Comparison of ENCODE assay signal across 6 cellular contexts in the genomic region with DNA sequence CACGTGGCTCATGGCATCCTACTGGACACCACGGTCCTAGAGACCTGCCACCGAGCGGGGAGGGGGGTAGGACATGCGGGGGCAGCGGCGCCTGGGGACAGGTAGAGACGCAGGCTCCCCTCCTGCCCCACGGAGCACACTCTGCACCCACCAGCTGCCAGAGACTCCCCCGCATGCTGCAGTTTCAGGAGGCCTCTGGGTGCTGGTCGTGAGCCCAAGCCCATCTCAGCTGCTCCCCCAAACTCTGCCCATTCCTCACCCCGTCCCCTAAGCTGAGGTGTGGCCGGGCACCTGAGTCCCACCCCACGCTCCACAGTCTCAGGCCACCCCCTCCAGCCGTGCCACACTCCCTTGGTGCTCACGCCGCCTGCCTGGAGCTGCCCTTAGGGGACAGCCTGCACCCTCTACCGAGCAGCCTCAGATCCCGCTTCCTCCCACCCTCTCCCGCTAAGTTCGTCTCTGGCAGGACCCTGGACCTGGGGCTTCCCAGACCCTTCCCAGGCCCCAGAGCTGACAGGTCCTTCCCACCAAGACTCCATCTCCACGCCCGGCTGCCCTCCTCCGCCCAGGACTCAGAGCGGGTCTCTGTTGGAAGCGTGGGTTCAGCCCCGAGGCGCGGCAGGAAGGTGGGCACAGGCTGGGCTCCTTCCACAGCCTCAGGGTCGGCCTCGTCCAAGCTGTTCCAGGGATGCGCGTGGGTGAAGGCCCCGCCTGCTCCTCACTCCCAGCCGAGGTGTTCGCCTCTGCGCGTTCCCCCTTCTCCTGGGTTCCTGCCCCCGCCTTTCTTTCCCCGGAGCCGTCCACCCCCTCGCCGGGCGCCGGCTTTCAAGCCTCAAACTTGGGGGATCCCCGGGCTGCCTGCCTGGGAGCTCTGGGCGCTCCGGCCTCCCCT. TPM values are rescaled to one million over a fixed set of nuclear protein-coding genes. Genes with fewer than 3 reads are reported as not detected.
DNase-seq lines count a peak whose midpoint lies in the region; ATAC-seq lines count a peak whose summit lies in the region.

No MANE protein-coding gene starts in this region.

- no peaks in the 10 kb centered on the region for H3K9me3 ChIP-seq in mucosa of stomach (ENCODE audit: control insufficient read depth, low read length)

- H3K4me1 Mint-ChIP-seq in activated naive CD8-positive, alpha-beta T cell treated with anti-CD3 and anti-CD28 coated beads, Interleukin-2, amount 10 ng/mL, durations not matched to agents 7 days and 5 days = peaks cover 2% of the 10 kb centered on the region

- no peaks in the 10 kb centered on the region for H3K36me3 ChIP-seq in mucosa of stomach (ENCODE audit: control insufficient read depth, insufficient read depth, low read length)

- peaks cover 8% of the 10 kb centered on the region for H3K9me3 Mint-ChIP-seq in activated naive CD8-positive, alpha-beta T cell treated with anti-CD3 and anti-CD28 coated beads, Interleukin-2, amount 10 ng/mL, durations not matched to agents 7 days and 5 days

- peaks cover 4% of the 10 kb centered on the region for H3K27me3 Mint-ChIP-seq in activated naive CD8-positive, alpha-beta T cell treated with anti-CD3 and anti-CD28 coated beads, Interleukin-2, amount 10 ng/mL, durations not matched to agents 7 days and 5 days

- peak overlapping the region; percentile 47 for H3K4me3 ChIP-seq in mucosa of stomach (ENCODE audit: low read length)

- H3K4me1 ChIP-seq in mucosa of stomach (ENCODE audit: control insufficient read depth, insufficient read depth, low read length) = peaks cover 26% of the 10 kb centered on the region

- POLR2A ChIA-PET in activated naive CD8-positive, alpha-beta T cell treated with anti-CD3 and anti-CD28 coated beads, Interleukin-2, amount 10 ng/mL, durations not matched to agents 7 days and 5 days (lab: Charles Lee) = interaction anchor here (1.9 kb wide), 1 partner anchor 19 kb away, joined by 5 read pairs; the partner anchor contains the start of gene FN3KRP

- ATAC-seq in activated naive CD8-positive, alpha-beta T cell treated with anti-CD3 and anti-CD28 coated beads, Interleukin-2, amount 10 ng/mL, durations not matched to agents 7 days and 5 days (ENCODE audit: low read depth) = no peak
- ATAC-seq in GM21825 (IDR thresholded peaks at IDR 0.05; ENCODE audit: unreplicated experiment) = no peak

- H3K27me3 ChIP-seq in mucosa of stomach (ENCODE audit: control insufficient read depth, insufficient read depth, low read length) = no peaks in the 10 kb centered on the region

- DNase-seq in GM03348 (ENCODE audit: low spot score) = peak; percentile 52
- no peak for DNase-seq in activated naive CD8-positive, alpha-beta T cell treated with anti-CD3 and anti-CD28 coated beads, Interleukin-2, amount 10 ng/mL, durations not matched to agents 7 days and 5 days
- DNase-seq in mesenteric fat pad (ENCODE audit: low spot score) = no peak
- no peak for DNase-seq in DMS153 (lab: John Stamatoyannopoulos, UW)

- H3K4me3 Mint-ChIP-seq in activated naive CD8-positive, alpha-beta T cell treated with anti-CD3 and anti-CD28 coated beads, Interleukin-2, amount 10 ng/mL, durations not matched to agents 7 days and 5 days = peak overlapping the region; percentile 20

- H3K9ac ChIP-seq in mucosa of stomach (ENCODE audit: low read length) = peak overlapping the region; percentile 68

- no peak overlapping the region for H3K27ac Mint-ChIP-seq in activated naive CD8-positive, alpha-beta T cell treated with anti-CD3 and anti-CD28 coated beads, Interleukin-2, amount 10 ng/mL, durations not matched to agents 7 days and 5 days

- H3K36me3 Mint-ChIP-seq in activated naive CD8-positive, alpha-beta T cell treated with anti-CD3 and anti-CD28 coated beads, Interleukin-2, amount 10 ng/mL, durations not matched to agents 7 days and 5 days = peaks cover 7% of the 10 kb centered on the region

RNA-seq across cellular contexts. Expression of gene RAB40B, which starts 1.3 kb away (rescaled TPM):
- total RNA-seq in activated naive CD8-positive, alpha-beta T cell treated with anti-CD3 and anti-CD28 coated beads, Interleukin-2, amount 10 ng/mL, durations not matched to agents 7 days and 5 days = 1 to 10 TPM; 3.3 to 3.5 TPM
- 5.5 TPM for total RNA-seq in mesenteric fat pad

RNA-seq across cellular contexts. Expression of gene FN3KRP, which starts 19.3 kb away (rescaled TPM):
- total RNA-seq in activated naive CD8-positive, alpha-beta T cell treated with anti-CD3 and anti-CD28 coated beads, Interleukin-2, amount 10 ng/mL, durations not matched to agents 7 days and 5 days = 10 to 100 TPM; 42.6 to 42.7 TPM
- 20.4 TPM for total RNA-seq in mesenteric fat pad

RNA-seq across cellular contexts. Expression of gene FN3K, which starts 38.3 kb away (rescaled TPM):
- 1 to 10 TPM; 5.2 TPM for total RNA-seq in activated naive CD8-positive, alpha-beta T cell treated with anti-CD3 and anti-CD28 coated beads, Interleukin-2, amount 10 ng/mL, durations not matched to agents 7 days and 5 days
- 19.3 TPM for total RNA-seq in mesenteric fat pad

RNA-seq across cellular contexts. Expression of gene WDR45B, which starts 48.9 kb away (rescaled TPM):
- 10 to 100 TPM; 56.9 to 61.5 TPM for total RNA-seq in activated naive CD8-positive, alpha-beta T cell treated with anti-CD3 and anti-CD28 coated beads, Interleukin-2, amount 10 ng/mL, durations not matched to agents 7 days and 5 days
- total RNA-seq in mesenteric fat pad = 65.3 TPM

RNA-seq across cellular contexts. Expression of gene TBCD, which starts 54.7 kb away (rescaled TPM):
- total RNA-seq in activated naive CD8-positive, alpha-beta T cell treated with anti-CD3 and anti-CD28 coated beads, Interleukin-2, amount 10 ng/mL, durations not matched to agents 7 days and 5 days = 100 to 1,000 TPM; 181 to 186 TPM
- 128 TPM for total RNA-seq in mesenteric fat pad
